8 cellular contexts compared by ENCODE assay signal in the genomic region with DNA sequence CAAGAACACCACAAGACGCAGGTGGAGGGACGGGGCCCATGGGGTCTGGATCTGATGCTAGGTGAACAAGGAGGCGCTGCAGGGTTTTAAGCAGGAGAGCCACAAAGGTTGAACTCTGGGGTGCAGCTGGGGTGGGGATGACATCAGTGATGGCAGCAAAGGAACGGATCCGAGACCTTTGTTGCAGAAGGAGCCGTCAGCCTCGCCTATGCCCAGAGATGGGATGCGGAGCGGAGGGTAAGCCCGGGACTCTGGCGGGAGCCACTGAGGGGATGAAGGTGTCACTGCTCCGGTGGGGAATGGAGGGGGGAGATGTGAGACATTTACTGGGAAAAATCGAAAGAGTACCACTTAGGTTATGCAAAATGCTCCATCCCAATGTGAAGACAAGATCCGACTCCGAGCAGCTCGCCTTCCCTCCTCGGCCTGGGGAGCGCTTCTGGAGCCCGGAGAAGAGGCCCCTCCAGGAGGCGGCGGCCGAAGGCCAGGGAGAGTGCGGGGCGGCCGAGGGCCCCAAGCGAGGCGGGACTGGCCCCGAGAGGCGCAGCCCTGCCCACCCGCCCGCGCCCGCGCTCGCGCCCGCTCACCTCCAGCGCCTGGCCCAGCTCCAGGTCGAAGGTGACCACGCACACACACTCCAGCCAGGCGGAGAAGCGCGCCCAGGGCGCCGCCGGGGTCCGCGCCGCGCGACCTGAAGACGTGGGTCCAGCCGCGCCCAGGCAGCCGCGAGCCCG. TPM values are rescaled to one million over a fixed set of nuclear protein-coding genes. Genes with fewer than 3 reads are reported as not detected.
A peak's percentile ranks its signal among the peaks of the same experiment; 100 is the strongest.
DNase-seq lines count a peak whose midpoint lies in the region; ATAC-seq and TF ChIP-seq lines count a peak whose summit lies in the region.

No MANE protein-coding gene starts in this region.

- no peak for TF ChIP-seq POLR2A in sigmoid colon (IDR thresholded peaks at IDR 0.05)

- in situ Hi-C loops in Panc1 (cut with HindIII; ENCODE audit: low pct_unique_long_range_greater_than_20kb, low sequenced_read_pairs): no loop called here

- H3K4me1 ChIP-seq in Panc1 (ENCODE audit: control insufficient read depth, insufficient read depth, low read length): peaks cover 4% of the 10 kb centered on the region
- H3K4me1 ChIP-seq in sigmoid colon: peaks cover 0 to 18% (median 16%) of the 10 kb centered on the region in 4 donors

- H3K36me3 ChIP-seq in Panc1 (ENCODE audit: control insufficient read depth, insufficient read depth, low read length) (no peaks in the 10 kb centered on the region), sigmoid colon (no peaks in the 10 kb centered on the region)

- intact Hi-C loops in Panc1 (cut with micrococcal nuclease; ENCODE audit: unreplicated experiment): no loop called here
- intact Hi-C loops in sigmoid colon (cut with DNase I): loop anchor here (1.0 to 5.0 kb wide), 4 partner anchors 16 to 51 kb away; a partner anchor contains a TSS

- POLR2A ChIA-PET in Panc1 (lab: Charles Lee): no interaction called here

- H3K27me3 ChIP-seq in Panc1 (ENCODE audit: control insufficient read depth, insufficient read depth, low read length) (no peaks in the 10 kb centered on the region), sigmoid colon (no peaks in the 10 kb centered on the region)

- H3K9me3 ChIP-seq in Panc1 (ENCODE audit: control insufficient read depth, insufficient read depth, low read depth, low read length) (no peaks in the 10 kb centered on the region), sigmoid colon (no peaks in the 10 kb centered on the region)

- TF ChIP-seq CTCF in Panc1 (IDR thresholded peaks at IDR 0.05): no peak
- no peak for TF ChIP-seq CTCF in foreskin fibroblast (IDR thresholded peaks at IDR 0.05; ENCODE audit: low read depth, low read length)
- TF ChIP-seq CTCF in sigmoid colon (IDR thresholded peaks at IDR 0.05): no peak

- H3K27ac ChIP-seq in Panc1 (ENCODE audit: low read length) (peak overlapping the region; percentile 54), sigmoid colon (peak overlapping the region; percentile 49 to 96 (median 93))

- no TSS peak for BruUV-seq in Panc1 (replicated peaks; lab: Mats Ljungman, UMichigan)

- CTCF ChIA-PET in Panc1 (lab: Charles Lee): interaction anchor here (0.5 kb wide), 1 partner anchor 54 kb away, joined by 3 read pairs; no protein-coding TSS in a partner anchor

- 13 to 17% methylated on average over 57 of the region's 57 CpGs for whole genome bisulfite sequencing in sigmoid colon, 2 donors

- TF ChIP-seq EP300 in sigmoid colon (IDR thresholded peaks at IDR 0.05): no peak

- ATAC-seq in GM21360 (IDR thresholded peaks at IDR 0.05; ENCODE audit: unreplicated experiment): peak; percentile 8
- ATAC-seq in Panc1: peak; percentile 65

- H3K4me3 ChIP-seq in Panc1 (ENCODE audit: low read depth in 2 of 2, low read length in 2 of 2): peak overlapping the region; percentile 52 to 59
- peak overlapping the region; percentile 63 to 71 for H3K4me3 ChIP-seq in foreskin fibroblast (ENCODE audit: low read depth in 1 of 2, low read length in 2 of 2)
- peak overlapping the region; percentile 46 to 81 (median 70) for H3K4me3 ChIP-seq in sigmoid colon

- DNase-seq in Panc1 (ENCODE audit: low read depth, low spot score): no peak
- DNase-seq in foreskin fibroblast: no peak
- DNase-seq in sigmoid colon: no peak
- no peak for DNase-seq in GF-D8 (lab: John Stamatoyannopoulos, UW)
- DNase-seq in NCI-H2171 treated with DMSO at 0.1 percent for 48 hours (lab: John Stamatoyannopoulos, UW): no peak
- no peak for DNase-seq in stimulated activated CD4-positive, alpha-beta T cell treated with anti-CD3 and anti-CD28 coated beads, Interleukin-4, amount 100 ng/mL, for 4 hours
- no peak for DNase-seq in T-helper 9 cell

RNA-seq across cellular contexts. Expression of a gene that starts 0.4 kb away (rescaled TPM):
- total RNA-seq in Panc1 (2021; ENCODE audit: unreplicated experiment) (5.8 TPM), sigmoid colon (1 to 10 TPM; 2.1 to 7.2 (median 2.8) TPM)
- 7.2 TPM for polyA plus RNA-seq in Panc1 (2012; ENCODE audit: insufficient read length)
- polyA plus RNA-seq in sigmoid colon: 1 to 10 TPM in 2 of 3 donors, under 1 TPM in 1; 0.69 to 4.4 (median 1.2) TPM

RNA-seq across cellular contexts. Expression of a gene that starts 16.7 kb away (rescaled TPM):
- total RNA-seq in Panc1 (2021; ENCODE audit: unreplicated experiment): 52.8 TPM
- 63.7 TPM for polyA plus RNA-seq in Panc1 (2012; ENCODE audit: insufficient read length)
- 10 to 100 TPM; 29.0 to 64.5 (median 43.9) TPM for total RNA-seq in sigmoid colon
- polyA plus RNA-seq in sigmoid colon: 10 to 100 TPM; 15.0 to 57.5 (median 22.4) TPM

RNA-seq across cellular contexts. Expression of a gene that starts 18.9 kb away (rescaled TPM):
- total RNA-seq in Panc1 (2021; ENCODE audit: unreplicated experiment): 227 TPM
- 239 TPM for polyA plus RNA-seq in Panc1 (2012; ENCODE audit: insufficient read length)
- 100 to 1,000 TPM in 1 of 4 donors, 10 to 100 TPM in 3; 60.4 to 150 (median 68.7) TPM for total RNA-seq in sigmoid colon
- polyA plus RNA-seq in sigmoid colon: 100 to 1,000 TPM in 1 of 3 donors, 10 to 100 TPM in 2; 18.6 to 142 (median 35.8) TPM

RNA-seq across cellular contexts. Expression of a gene that starts 56.2 kb away (rescaled TPM):
- total RNA-seq in Panc1 (2021; ENCODE audit: unreplicated experiment) (77.7 TPM), sigmoid colon (1 to 10 TPM in 3 of 4 donors, under 1 TPM in 1; 0.82 to 6.6 (median 4.5) TPM)
- polyA plus RNA-seq in Panc1 (2012; ENCODE audit: insufficient read length): 105 TPM
- 1 to 10 TPM in 2 of 3 donors, under 1 TPM in 1; 0.23 to 7.3 (median 1.2) TPM for polyA plus RNA-seq in sigmoid colon
